ENCODE assay signal across 18 cellular contexts in genomic region chr19:18468930-18469244, GRCh38. TPM values are rescaled to one million over a fixed set of nuclear protein-coding genes. Genes with fewer than 3 reads are reported as not detected.
DNase-seq lines count a peak whose midpoint lies in the region; ATAC-seq, FAIRE-seq and TF ChIP-seq lines count a peak whose summit lies in the region.
"Had no signal": no experiment of that assay in that cellular context is flagged by ENCODE, and none has a peak within 500 bp of the region (broad histone marks: within the 10 kb centered on the region; RNA-seq: fewer than 3 reads in every experiment).

No MANE protein-coding gene starts in this region.

- no peak for DNase-seq in A549 (ENCODE audit: low read depth in 1 of 2, low spot score in 1 of 2)
- no peak for DNase-seq in body of pancreas
- DNase-seq in pancreas = no peak
- DNase-seq in ACHN = no peak
- DNase-seq in urothelium cell line (ENCODE audit: low spot score) = no peak
- DNase-seq: NCI-H187 had no signal

- TF ChIP-seq CTCF in A549 (IDR thresholded peaks at IDR 0.05) (no peak), body of pancreas (IDR thresholded peaks at IDR 0.05) (no peak), liver (IDR thresholded peaks at IDR 0.05; ENCODE audit: low read depth, low read length, missing input control) (no peak), pancreas (IDR thresholded peaks at IDR 0.05) (no peak)

- no peak for TF ChIP-seq RAD21 in A549 (conservative IDR thresholded peaks at IDR 0.05 in 1 of 2, IDR thresholded peaks at IDR 0.05 in 1 of 2)
- TF ChIP-seq RAD21 in liver (IDR thresholded peaks at IDR 0.05) = no peak

- CTCF ChIA-PET in A549 (lab: Yijun Ruan, JAX) = interaction anchor here (0.6 to 4.4 kb wide), 22 partner anchors 9 to 395 kb away, joined by 3 to 38 read pairs (median 8); partner anchors contain the start of gene FKBP8

- FAIRE-seq in A549 (lab: Jason Lieb, UNC) (no peak), pancreas (lab: Jason Lieb, UNC) (no peak), urothelium cell line (lab: Jason Lieb, UNC) (no peak)
- FAIRE-seq: A204.1, frontal cortex, GM18507, H54, HTR-8/SVneo had no signal

- H3K36me3 ChIP-seq in body of pancreas (replicated peaks in 1 of 2; ENCODE audit: insufficient read depth in 1 of 2, low read depth in 2 of 2) (no peaks in the 10 kb centered on the region), liver (ENCODE audit: control insufficient read depth in 4 of 4, insufficient read depth in 3 of 4, low read depth in 1 of 4, low read length in 3 of 4) (peaks cover 0 to 6% (median 0%) of the 10 kb centered on the region in 4 donors), pancreas (no peaks in the 10 kb centered on the region)
- H3K36me3 ChIP-seq: SJCRH30 had no signal

- WGBS in A549 (ENCODE audit: missing lambda C conversion rate) = 71% methylated on average over 6 of the region's 6 CpGs
- 55 to 70% methylated on average over 6 of the region's 6 CpGs for WGBS in body of pancreas, 2 donors
- WGBS in liver = 55% methylated on average over 6 of the region's 6 CpGs
- WGBS in pancreas, 2 donors = 57 to 70% methylated on average over 6 of the region's 6 CpGs

- H3K4me3 ChIP-seq in A549 (no peak overlapping the region), body of pancreas (no peak overlapping the region), liver (ENCODE audit: low read depth in 1 of 3, low read length in 3 of 3) (no peak overlapping the region), pancreas (no peak overlapping the region)
- H3K4me3 ChIP-seq: K562, SJCRH30, skin epidermis, thoracic aorta had no signal

- peak in 1 of 2 experiments; percentile 2; a peak in 2 of 6 replicates for ATAC-seq in A549
- ATAC-seq in body of pancreas = no peak
- ATAC-seq in pancreas = no peak
- no peak for ATAC-seq in HG02678 (IDR thresholded peaks at IDR 0.05; ENCODE audit: unreplicated experiment)
- no peak for ATAC-seq in GM19395 (IDR thresholded peaks at IDR 0.05; ENCODE audit: unreplicated experiment)

- POLR2A ChIA-PET in A549 (lab: Yijun Ruan, JAX) = interaction anchor here (0.6 kb wide), 1 partner anchor 166 kb away, joined by 3 read pairs; no protein-coding TSS in a partner anchor

- in situ Hi-C loops in ACHN (cut with HindIII; ENCODE audit: low pct_ligation_motif_present, low pct_unique_long_range_greater_than_20kb, low sequenced_read_pairs) = no loop called here

- peak overlapping the region in 1 of 2 donors; percentile 27 for H3K9ac ChIP-seq in liver (ENCODE audit: low read depth in 1 of 2, low read length in 2 of 2)

- H3K4me1 ChIP-seq in A549 = peaks cover 52% of the 10 kb centered on the region
- H3K4me1 ChIP-seq in body of pancreas = peaks cover 73% of the 10 kb centered on the region
- peaks cover 26 to 63% (median 52%) of the 10 kb centered on the region in 4 donors for H3K4me1 ChIP-seq in liver (ENCODE audit: control insufficient read depth in 4 of 4, insufficient read depth in 4 of 4, low read length in 3 of 4)
- peaks cover 15 to 19% (median 17%) of the 10 kb centered on the region in 3 donors for H3K4me1 ChIP-seq in pancreas

- peak overlapping the region; percentile 11 to 92; a peak in 4 of 6 replicates for H3K27ac ChIP-seq in A549
- H3K27ac ChIP-seq in body of pancreas = peak overlapping the region; percentile 75 to 89 (median 84)
- peak overlapping the region; percentile 58 to 61 for H3K27ac ChIP-seq in liver (ENCODE audit: low read depth in 1 of 2, low read length in 2 of 2)
- H3K27ac ChIP-seq in pancreas = peak overlapping the region; percentile 54 to 75 (median 68)
- H3K27ac ChIP-seq: SJCRH30, thoracic aorta had no signal

- no peaks in the 10 kb centered on the region for H3K27me3 ChIP-seq in body of pancreas
- no peaks in the 10 kb centered on the region for H3K27me3 ChIP-seq in liver (ENCODE audit: control insufficient read depth in 4 of 4, insufficient read depth in 4 of 4, low read length in 3 of 4)
- no peaks in the 10 kb centered on the region for H3K27me3 ChIP-seq in pancreas
- H3K27me3 ChIP-seq: SJCRH30 had no signal

- no peak for TF ChIP-seq EP300 in A549 (IDR thresholded peaks at IDR 0.05)

- peak overlapping the region; percentile 78 for H3K4me2 ChIP-seq in A549

- TF ChIP-seq POLR2A in A549 (IDR thresholded peaks at IDR 0.05; ENCODE audit: low read length) (no peak), body of pancreas (IDR thresholded peaks at IDR 0.05) (no peak)

- H3K9me3 ChIP-seq in A549 = no peaks in the 10 kb centered on the region
- H3K9me3 ChIP-seq in body of pancreas = no peaks in the 10 kb centered on the region
- no peaks in the 10 kb centered on the region for H3K9me3 ChIP-seq in liver (ENCODE audit: control insufficient read depth in 4 of 4, low read length in 3 of 4)
- no peaks in the 10 kb centered on the region for H3K9me3 ChIP-seq in pancreas
- H3K9me3 ChIP-seq: SJCRH30, thoracic aorta had no signal

- intact Hi-C loops in body of pancreas (cut with DNase I) = loop anchor here (10.0 kb wide), 1 partner anchor 96 kb away; no protein-coding TSS in a partner anchor
- intact Hi-C loops in pancreas (cut with DNase I) = loop anchor here in 1 of 3 donors (10.0 kb wide), 1 partner anchor 106 kb away; the partner anchor contains the start of gene UBA52

TF ChIP-seq in A549, 52 proteins besides CTCF, POLR2A, EP300 and RAD21 (continues in another document):
- TF ChIP-seq, protein P1, sequence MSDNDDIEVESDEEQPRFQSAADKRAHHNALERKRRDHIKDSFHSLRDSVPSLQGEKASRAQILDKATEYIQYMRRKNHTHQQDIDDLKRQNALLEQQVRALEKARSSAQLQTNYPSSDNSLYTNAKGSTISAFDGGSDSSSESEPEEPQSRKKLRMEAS (IDR thresholded peaks at IDR 0.05) = no peak
- TF ChIP-seq RNF2 (IDR thresholded peaks at IDR 0.05; ENCODE audit: borderline replicate concordance, low read depth) = no peak
- no peak for TF ChIP-seq EHMT2 (IDR thresholded peaks at IDR 0.05; ENCODE audit: low read depth)

TF ChIP-seq in liver, 16 proteins besides CTCF, POLR2A, EP300 and RAD21 (continues in another document):
- TF ChIP-seq HNF4G (IDR thresholded peaks at IDR 0.05) (no peak), FOXA2 (IDR thresholded peaks at IDR 0.05) (no peak), YY1 (IDR thresholded peaks at IDR 0.05) (no peak), FOXA1 (IDR thresholded peaks at IDR 0.05) (no peak), ATF3 (IDR thresholded peaks at IDR 0.05) (no peak), HNF4A (conservative IDR thresholded peaks at IDR 0.05) (no peak)
- TF ChIP-seq, protein P2, sequence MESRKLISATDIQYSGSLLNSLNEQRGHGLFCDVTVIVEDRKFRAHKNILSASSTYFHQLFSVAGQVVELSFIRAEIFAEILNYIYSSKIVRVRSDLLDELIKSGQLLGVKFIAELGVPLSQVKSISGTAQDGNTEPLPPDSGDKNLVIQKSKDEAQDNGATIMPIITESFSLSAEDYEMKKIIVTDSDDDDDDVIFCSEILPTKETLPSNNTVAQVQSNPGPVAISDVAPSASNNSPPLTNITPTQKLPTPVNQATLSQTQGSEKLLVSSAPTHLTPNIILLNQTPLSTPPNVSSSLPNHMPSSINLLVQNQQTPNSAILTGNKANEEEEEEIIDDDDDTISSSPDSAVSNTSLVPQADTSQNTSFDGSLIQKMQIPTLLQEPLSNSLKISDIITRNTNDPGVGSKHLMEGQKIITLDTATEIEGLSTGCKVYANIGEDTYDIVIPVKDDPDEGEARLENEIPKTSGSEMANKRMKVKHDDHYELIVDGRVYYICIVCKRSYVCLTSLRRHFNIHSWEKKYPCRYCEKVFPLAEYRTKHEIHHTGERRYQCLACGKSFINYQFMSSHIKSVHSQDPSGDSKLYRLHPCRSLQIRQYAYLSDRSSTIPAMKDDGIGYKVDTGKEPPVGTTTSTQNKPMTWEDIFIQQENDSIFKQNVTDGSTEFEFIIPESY (IDR thresholded peaks at IDR 0.05) = no peak

RNA-seq across cellular contexts. Expression of gene ISYNA1, which starts 31.0 kb away (rescaled TPM):
- polyA plus RNA-seq in A549 (2011; rRNA removed) (17.6 and 18.0 TPM in 2 replicates), A549 (2017; fragmentation: RNase III; extraction: RNeasy Plus Mini Kit Qiagen cat#74134 plus additional on column Dnase treatment) (48.5 to 71.0 TPM (median 60.7 TPM) in 3 replicates), liver (10 to 100 TPM in 1 of 2 donors, 1 to 10 TPM in 1; 4.7 to 12.1 TPM), pancreas (100 to 1,000 TPM; 187 to 309 TPM)
- 43.0 and 56.5 TPM in 2 replicates for polyA plus RNA-seq in A549 (2012; cell fraction: cytosol; rRNA removed)
- 199 and 307 TPM in 2 replicates for polyA plus RNA-seq in A549 (2012; cell fraction: nucleus; rRNA removed)
- 17.4 and 29.8 TPM in 2 replicates for polyA minus RNA-seq in A549 (2011; rRNA and poly(A)+ RNA removed)
- total RNA-seq in body of pancreas (10 to 100 TPM; 52.7 to 72.8 TPM), liver (10 to 100 TPM in 1 of 2 donors, 1 to 10 TPM in 1; 8.0 to 41.9 TPM), pancreas (10 to 100 TPM; 26.1 to 58.4 (median 44.7) TPM)

RNA-seq across cellular contexts. Expression of gene SSBP4, which starts 49.7 kb away (rescaled TPM):
- polyA plus RNA-seq in A549 (2011; rRNA removed) = 5.4 and 6.9 TPM in 2 replicates
- 28.5 and 47.8 TPM in 2 replicates for polyA plus RNA-seq in A549 (2012; cell fraction: cytosol; rRNA removed)
- polyA plus RNA-seq in A549 (2012; cell fraction: nucleus; rRNA removed) = 69.4 and 124 TPM in 2 replicates
- polyA plus RNA-seq in A549 (2017; fragmentation: RNase III; extraction: RNeasy Plus Mini Kit Qiagen cat#74134 plus additional on column Dnase treatment) = 37.8 to 43.2 TPM (median 41.5 TPM) in 3 replicates
- polyA minus RNA-seq in A549 (2011; rRNA and poly(A)+ RNA removed) = 5.0 and 10.7 TPM in 2 replicates
- 10 to 100 TPM; 50.1 to 63.9 TPM for total RNA-seq in body of pancreas
- total RNA-seq in liver = 10 to 100 TPM in 1 of 2 donors, 1 to 10 TPM in 1; 6.4 to 19.0 TPM
- polyA plus RNA-seq in liver = 10 to 100 TPM in 1 of 2 donors, 1 to 10 TPM in 1; 4.0 to 16.6 TPM
- 10 to 100 TPM; 20.5 to 33.8 (median 23.7) TPM for total RNA-seq in pancreas
- 100 to 1,000 TPM in 1 of 2 donors, 10 to 100 TPM in 1; 77.5 to 116 TPM for polyA plus RNA-seq in pancreas

RNA-seq across cellular contexts. Expression of gene ELL, which starts 53.0 kb away (rescaled TPM):
- polyA plus RNA-seq in A549 (2011; rRNA removed) = 1.1 and 1.6 TPM in 2 replicates
- 4.1 and 5.9 TPM in 2 replicates for polyA plus RNA-seq in A549 (2012; cell fraction: cytosol; rRNA removed)
- 10.6 and 18.2 TPM in 2 replicates for polyA plus RNA-seq in A549 (2012; cell fraction: nucleus; rRNA removed)
- 3.6 to 3.8 TPM (median 3.7 TPM) in 3 replicates for polyA plus RNA-seq in A549 (2017; fragmentation: RNase III; extraction: RNeasy Plus Mini Kit Qiagen cat#74134 plus additional on column Dnase treatment)
- polyA minus RNA-seq in A549 (2011; rRNA and poly(A)+ RNA removed) = 2.4 and 3.6 TPM in 2 replicates
- 10 to 100 TPM; 12.5 to 14.2 TPM for total RNA-seq in body of pancreas
- 10 to 100 TPM in 1 of 2 donors, 1 to 10 TPM in 1; 7.6 to 10.5 TPM for total RNA-seq in liver
- 1 to 10 TPM; 4.5 to 5.6 TPM for polyA plus RNA-seq in liver
- 10 to 100 TPM in 1 of 6 donors, 1 to 10 TPM in 5; 5.8 to 10.5 (median 9.3) TPM for total RNA-seq in pancreas
- polyA plus RNA-seq in pancreas = 10 to 100 TPM; 10.3 to 13.4 TPM
